In the genomic region with DNA sequence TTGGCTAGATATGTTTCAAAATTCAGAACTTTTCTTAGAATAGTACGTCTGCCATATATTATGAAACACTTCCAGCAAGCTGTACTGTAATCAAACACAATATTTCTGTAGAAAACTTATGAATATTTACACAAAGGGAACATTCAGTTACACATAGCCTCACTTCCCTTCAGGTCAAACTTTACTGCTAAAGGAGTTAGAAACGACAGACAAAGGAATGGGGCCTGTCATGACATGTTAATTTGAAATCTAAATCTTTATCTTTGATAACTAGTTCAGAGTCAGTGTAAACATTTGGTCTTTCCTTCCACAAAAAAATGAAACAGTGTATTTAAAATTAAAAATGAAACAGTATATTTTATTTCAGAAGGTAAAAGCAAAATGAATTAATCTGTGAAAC, we compare ENCODE assay signal across 1 cellular context.
TF ChIP-seq lines count a peak whose summit lies in the region.

No MANE protein-coding gene starts in this region.

TF ChIP-seq in K562, 482 proteins besides CTCF, POLR2A, EP300 and RAD21 (continued from another document):
- TF ChIP-seq, protein P1, sequence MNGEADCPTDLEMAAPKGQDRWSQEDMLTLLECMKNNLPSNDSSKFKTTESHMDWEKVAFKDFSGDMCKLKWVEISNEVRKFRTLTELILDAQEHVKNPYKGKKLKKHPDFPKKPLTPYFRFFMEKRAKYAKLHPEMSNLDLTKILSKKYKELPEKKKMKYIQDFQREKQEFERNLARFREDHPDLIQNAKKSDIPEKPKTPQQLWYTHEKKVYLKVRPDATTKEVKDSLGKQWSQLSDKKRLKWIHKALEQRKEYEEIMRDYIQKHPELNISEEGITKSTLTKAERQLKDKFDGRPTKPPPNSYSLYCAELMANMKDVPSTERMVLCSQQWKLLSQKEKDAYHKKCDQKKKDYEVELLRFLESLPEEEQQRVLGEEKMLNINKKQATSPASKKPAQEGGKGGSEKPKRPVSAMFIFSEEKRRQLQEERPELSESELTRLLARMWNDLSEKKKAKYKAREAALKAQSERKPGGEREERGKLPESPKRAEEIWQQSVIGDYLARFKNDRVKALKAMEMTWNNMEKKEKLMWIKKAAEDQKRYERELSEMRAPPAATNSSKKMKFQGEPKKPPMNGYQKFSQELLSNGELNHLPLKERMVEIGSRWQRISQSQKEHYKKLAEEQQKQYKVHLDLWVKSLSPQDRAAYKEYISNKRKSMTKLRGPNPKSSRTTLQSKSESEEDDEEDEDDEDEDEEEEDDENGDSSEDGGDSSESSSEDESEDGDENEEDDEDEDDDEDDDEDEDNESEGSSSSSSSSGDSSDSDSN (IDR thresholded peaks at IDR 0.05; ENCODE audit: borderline replicate concordance in 1 of 2, low read depth in 2 of 2, low read length in 2 of 2) = no peak
- TF ChIP-seq ZNF444 (CRISPR knock-in tag; IDR thresholded peaks at IDR 0.05) = no peak
- no peak for TF ChIP-seq CBX3 (IDR thresholded peaks at IDR 0.05; ENCODE audit: borderline replicate concordance in 1 of 2, low read length in 2 of 2)
